Comparison of ENCODE assay signal across 15 cellular contexts in the genomic region with DNA sequence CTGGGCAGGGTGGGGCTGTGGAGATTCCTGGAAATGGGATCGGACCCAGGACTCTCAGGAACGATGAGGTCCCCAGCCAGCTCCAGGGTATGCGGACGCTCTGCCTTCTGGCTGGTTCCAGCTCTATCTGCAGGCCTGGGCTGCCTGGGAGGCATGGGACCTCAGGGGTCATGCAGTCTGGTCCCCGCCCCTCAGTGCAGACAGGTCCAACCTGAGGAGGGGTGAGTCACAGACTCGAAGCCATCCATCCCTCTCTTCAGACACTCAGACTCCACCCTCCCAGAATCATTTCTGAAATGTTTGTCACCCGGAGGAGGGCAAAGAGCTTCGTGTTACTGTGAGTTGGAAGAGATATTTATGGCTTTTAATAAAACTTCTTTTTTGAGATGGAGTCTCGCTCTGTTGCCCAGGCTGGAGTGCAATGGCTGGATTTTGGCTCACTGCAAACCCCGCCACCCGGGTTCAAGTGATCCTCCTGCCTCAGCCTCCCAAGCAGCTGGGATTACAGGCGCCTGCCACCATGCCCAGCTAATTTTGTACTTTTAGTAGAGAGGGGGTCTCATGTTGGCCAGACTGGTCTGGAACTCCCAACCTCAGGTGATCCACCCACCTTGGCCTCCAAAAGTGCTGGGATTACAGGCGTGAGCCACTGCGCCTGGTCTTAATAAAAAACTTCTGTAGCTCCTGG. TPM values are rescaled to one million over a fixed set of nuclear protein-coding genes. Genes with fewer than 3 reads are reported as not detected.
DNase-seq lines count a peak whose midpoint lies in the region; ATAC-seq and TF ChIP-seq lines count a peak whose summit lies in the region.
"Had no signal": no experiment of that assay in that cellular context is flagged by ENCODE, and none has a peak within 500 bp of the region (broad histone marks: within the 10 kb centered on the region; RNA-seq: fewer than 3 reads in every experiment).

No MANE protein-coding gene starts in this region.

- H3F3A ChIP-seq in smooth muscle cell (ENCODE audit: low read depth): no peaks in the 10 kb centered on the region

- no peaks in the 10 kb centered on the region for H3K36me3 ChIP-seq in smooth muscle cell (ENCODE audit: low read depth)

- H4K20me1 ChIP-seq in smooth muscle cell (ENCODE audit: low read depth): no peaks in the 10 kb centered on the region

- no peaks in the 10 kb centered on the region for H3K79me2 ChIP-seq in smooth muscle cell (ENCODE audit: low read depth)

- TF ChIP-seq CTCF in foreskin keratinocyte (conservative IDR thresholded peaks at IDR 0.05) (no peak), smooth muscle cell (IDR thresholded peaks at IDR 0.05; ENCODE audit: borderline replicate concordance, insufficient read depth, poor library complexity, severe bottlenecking) (no peak)

- H3K4me2 ChIP-seq in smooth muscle cell: no peak overlapping the region

- H3K4me1 ChIP-seq in foreskin keratinocyte: peaks cover 16% of the 10 kb centered on the region
- H3K4me1 ChIP-seq in smooth muscle cell (ENCODE audit: low read depth): no peaks in the 10 kb centered on the region

- H3K27ac ChIP-seq in foreskin keratinocyte (no peak overlapping the region), smooth muscle cell (ENCODE audit: low read depth) (peak overlapping the region; percentile 7)

- no peak overlapping the region for H2AFZ ChIP-seq in smooth muscle cell (ENCODE audit: low read depth)

- 76% methylated on average over 14 of the region's 14 CpGs for WGBS in smooth muscle cell (ENCODE audit: low lambda C conversion rate)

- no peaks in the 10 kb centered on the region for H3K9me3 ChIP-seq in smooth muscle cell (replicated peaks; ENCODE audit: low read depth)

- H3K4me3 ChIP-seq in smooth muscle cell: no peak overlapping the region

- no peaks in the 10 kb centered on the region for H3K27me3 ChIP-seq in foreskin keratinocyte
- H3K27me3 ChIP-seq in smooth muscle cell (ENCODE audit: low read depth): no peaks in the 10 kb centered on the region

- peak; percentile 75 for ATAC-seq in foreskin keratinocyte
- no peak for ATAC-seq in HG03378 (IDR thresholded peaks at IDR 0.05; ENCODE audit: unreplicated experiment)
- no peak for ATAC-seq in HG03175 (IDR thresholded peaks at IDR 0.05; ENCODE audit: unreplicated experiment)
- ATAC-seq: CD8-positive, alpha-beta T cell; naive thymus-derived CD8-positive, alpha-beta T cell had no signal

- peak; percentile 79 for DNase-seq in GM03348 (ENCODE audit: low spot score)
- DNase-seq in RPMI7951 (ENCODE audit: low read depth): peak; percentile 21
- peak; percentile 59 to 80 for DNase-seq in foreskin keratinocyte
- DNase-seq in smooth muscle cell (lab: John Stamatoyannopoulos, UW; ENCODE audit: unreplicated experiment): no peak
- no peak for DNase-seq in amygdala (lab: John Stamatoyannopoulos, UW)
- no peak for DNase-seq in COR-L47 (lab: John Stamatoyannopoulos, UW)
- DNase-seq: activated B cell treated with CpG ODN at 0.5 μM for 24 hours; activated T-cell treated with anti-CD3 and anti-CD28 coated beads, Interleukin-2, amount 50 U/mL, for 48 hours; CD8-positive, alpha-beta T cell; erythroblast; naive thymus-derived CD8-positive, alpha-beta T cell; SHP77; stimulated activated CD4-positive, alpha-beta T cell treated with anti-CD3 and anti-CD28 coated beads, Interleukin-12 subunit alpha, Interleukin-12 subunit beta, amount 100 ng/mL, for 4 hours had no signal

- no peak overlapping the region for H3K9ac ChIP-seq in smooth muscle cell (ENCODE audit: low read depth)

RNA-seq across cellular contexts. Expression of a gene that starts 5.9 kb away (rescaled TPM):
- under 0.01 and 0.12 TPM in 2 replicates for total RNA-seq in RPMI7951 (2014; rRNA removed; shearing (Covaris generic))
- total RNA-seq in foreskin keratinocyte: 0.07 and 0.31 TPM in 2 replicates
- polyA plus RNA-seq in foreskin keratinocyte: 0.02 and 0.15 TPM in 2 replicates
- 0.18 and 0.63 TPM in 2 replicates for total RNA-seq in smooth muscle cell
- polyA plus RNA-seq in smooth muscle cell: 0.26 and 0.64 TPM in 2 replicates
- total RNA-seq: activated B cell treated with CpG ODN at 0.5 μM for 24 hours; CD8-positive, alpha-beta T cell; naive thymus-derived CD8-positive, alpha-beta T cell had no signal
- polyA plus RNA-seq: naive thymus-derived CD8-positive, alpha-beta T cell had no signal

RNA-seq across cellular contexts. Expression of a gene that starts 25.1 kb away (rescaled TPM):
- total RNA-seq in RPMI7951 (2014; rRNA removed; shearing (Covaris generic)): 1.6 and 2.3 TPM in 2 replicates
- 5.6 and 7.0 TPM in 2 replicates for total RNA-seq in foreskin keratinocyte
- polyA plus RNA-seq in foreskin keratinocyte: 6.2 and 6.3 TPM in 2 replicates
- total RNA-seq in smooth muscle cell: 0.31 and 0.40 TPM in 2 replicates
- 0.64 TPM in 1 of 2 replicates, not detected in the other for polyA plus RNA-seq in smooth muscle cell
- total RNA-seq: CD8-positive, alpha-beta T cell; naive thymus-derived CD8-positive, alpha-beta T cell had no signal
- polyA plus RNA-seq: naive thymus-derived CD8-positive, alpha-beta T cell had no signal

Comparison
In these comparisons a context has a peak if more than half of its experiments do, and no peak if none do; other contexts are left out.
1. DNase-seq: peak in GM03348 (single experiment), RPMI7951 (single experiment) and foreskin keratinocyte (2 of 2); none in smooth muscle cell (single experiment), amygdala (0 of 56) and COR-L47 (single experiment).